Comparison of ENCODE assay signal across 8 cellular contexts in the genomic region with DNA sequence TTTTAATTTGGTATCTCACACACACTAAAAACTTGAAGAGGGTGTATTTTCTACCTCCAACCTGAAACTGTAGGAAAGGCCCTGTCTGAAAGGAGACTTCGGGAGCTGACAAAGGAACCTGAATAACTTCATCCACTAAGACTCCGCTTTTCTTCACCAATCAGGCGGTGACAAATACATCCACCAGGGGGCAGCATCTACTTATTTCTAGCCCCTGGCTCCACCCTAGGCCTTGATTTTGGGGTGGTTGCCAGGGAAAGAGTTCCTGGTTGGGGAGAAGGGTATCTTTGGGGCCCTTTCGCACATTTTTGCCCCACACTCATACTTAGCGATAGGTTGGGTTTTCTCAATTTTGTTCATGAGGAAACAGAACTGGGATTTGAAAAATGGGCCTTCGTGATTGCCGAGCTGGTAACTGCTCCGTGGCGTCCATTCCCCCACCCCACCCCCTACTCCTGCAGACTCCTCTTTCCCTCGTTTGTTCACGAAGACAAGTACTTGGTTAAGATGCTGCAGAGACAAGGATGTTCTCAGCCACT. TPM values are rescaled to one million over a fixed set of nuclear protein-coding genes. Genes with fewer than 3 reads are reported as not detected.
A peak's percentile ranks its signal among the peaks of the same experiment; 100 is the strongest.
DNase-seq lines count a peak whose midpoint lies in the region; ATAC-seq and TF ChIP-seq lines count a peak whose summit lies in the region.

No MANE protein-coding gene starts in this region.

- H3K4me1 ChIP-seq in rectal smooth muscle tissue (ENCODE audit: control insufficient read depth, insufficient read depth, low read length) (peaks cover 9% of the 10 kb centered on the region), vagina (peaks cover 14% of the 10 kb centered on the region)

- no peaks in the 10 kb centered on the region for H3K9me3 Mint-ChIP-seq in T-helper 2 cell treated with Interferon-gamma antibody and Interleukin-4, amounts not matched to agents 5 μg/mL and 100 μg/mL, for 36 hours

- TF ChIP-seq CTCF in GM12864 (IDR thresholded peaks at IDR 0.05; ENCODE audit: low read depth, low read length, missing control alignments) (peak; percentile 82), vagina (IDR thresholded peaks at IDR 0.05) (peak; percentile 88 to 98 (median 97))

- H3K36me3 Mint-ChIP-seq in T-helper 2 cell treated with Interferon-gamma antibody and Interleukin-4, amounts not matched to agents 5 μg/mL and 100 μg/mL, for 36 hours (ENCODE audit: low read depth), result peaks cover 1% of the 10 kb centered on the region

- H3K4me3 ChIP-seq in GM12864 (ENCODE audit: low read depth, low read length) (no peak overlapping the region), rectal smooth muscle tissue (ENCODE audit: low read length) (peak overlapping the region; percentile 32), vagina (peak overlapping the region in 1 of 2 donors; percentile 14)

- H3K27me3 Mint-ChIP-seq in T-helper 2 cell treated with Interferon-gamma antibody and Interleukin-4, amounts not matched to agents 5 μg/mL and 100 μg/mL, for 36 hours (ENCODE audit: low read depth), result no peaks in the 10 kb centered on the region

- peak overlapping the region; percentile 36 for H3K27ac Mint-ChIP-seq in T-helper 2 cell treated with Interferon-gamma antibody and Interleukin-4, amounts not matched to agents 5 μg/mL and 100 μg/mL, for 36 hours

- H3K27ac ChIP-seq in rectal smooth muscle tissue (ENCODE audit: low read depth, low read length) (peak overlapping the region; percentile 84), vagina (peak overlapping the region; percentile 68)

- H3K4me1 Mint-ChIP-seq in T-helper 2 cell treated with Interferon-gamma antibody and Interleukin-4, amounts not matched to agents 5 μg/mL and 100 μg/mL, for 36 hours (ENCODE audit: low read depth), result peaks cover 43% of the 10 kb centered on the region

- peak overlapping the region; percentile 10 for H3K9ac ChIP-seq in rectal smooth muscle tissue (ENCODE audit: low read length)

- no peaks in the 10 kb centered on the region for H3K9me3 ChIP-seq in vagina

- H3K27me3 ChIP-seq in rectal smooth muscle tissue (ENCODE audit: control insufficient read depth, insufficient read depth, low read length) (no peaks in the 10 kb centered on the region), vagina (no peaks in the 10 kb centered on the region)

- intact Hi-C loops in left ventricle myocardium superior (cut with micrococcal nuclease), result loop anchor here (5.0 kb wide), 1 partner anchor 88 kb away; the partner anchor contains the start of gene DHX8
- intact Hi-C loops in vagina (cut with DNase I), result loop anchor here (2.0 kb wide), 1 partner anchor 89 kb away; the partner anchor contains the start of gene DHX8

- peak; percentile 54 for ATAC-seq in left ventricle myocardium superior
- no peak for ATAC-seq in HG03460 (IDR thresholded peaks at IDR 0.05; ENCODE audit: unreplicated experiment)

- no peak for TF ChIP-seq POLR2A in vagina (IDR thresholded peaks at IDR 0.05)

- H3K36me3 ChIP-seq in rectal smooth muscle tissue (ENCODE audit: control insufficient read depth, insufficient read depth, low read length) (no peaks in the 10 kb centered on the region), vagina (no peaks in the 10 kb centered on the region)

- DNase-seq in GM12864 (ENCODE audit: low read depth) (peak; percentile 64), NCI-H1694 (lab: John Stamatoyannopoulos, UW) (peak; percentile 95), anterior cingulate cortex (lab: John Stamatoyannopoulos, UW) (peak in 55 of 58 donors; percentile 32 to 96 (median 81)), left ventricle myocardium superior (peak; percentile 83), vagina (ENCODE audit: extremely low spot score in 2 of 2) (no peak)
- DNase-seq in T-helper 2 cell treated with Interferon-gamma antibody and Interleukin-4, amounts not matched to agents 5 μg/mL and 100 μg/mL, for 36 hours (ENCODE audit: low spot score), result peak; percentile 82

- peak overlapping the region; percentile 26 for H3K4me3 Mint-ChIP-seq in T-helper 2 cell treated with Interferon-gamma antibody and Interleukin-4, amounts not matched to agents 5 μg/mL and 100 μg/mL, for 36 hours

RNA-seq across cellular contexts. Expression of gene ARL4D, which starts 4.8 kb away (rescaled TPM):
- total RNA-seq in left ventricle myocardium superior, result 6.7 TPM
- total RNA-seq in vagina, result 35.6 TPM

Comparison
In these comparisons a context has a peak if more than half of its experiments do, and no peak if none do; other contexts are left out.
1. DNase-seq: peak in GM12864 (single experiment), NCI-H1694 (single experiment), T-helper 2 cell treated with Interferon-gamma antibody and Interleukin-4, amounts not matched to agents 5 μg/mL and 100 μg/mL, for 36 hours (single experiment), anterior cingulate cortex (55 of 58) and left ventricle myocardium superior (single experiment); none in vagina (0 of 2).